In the genomic region with DNA sequence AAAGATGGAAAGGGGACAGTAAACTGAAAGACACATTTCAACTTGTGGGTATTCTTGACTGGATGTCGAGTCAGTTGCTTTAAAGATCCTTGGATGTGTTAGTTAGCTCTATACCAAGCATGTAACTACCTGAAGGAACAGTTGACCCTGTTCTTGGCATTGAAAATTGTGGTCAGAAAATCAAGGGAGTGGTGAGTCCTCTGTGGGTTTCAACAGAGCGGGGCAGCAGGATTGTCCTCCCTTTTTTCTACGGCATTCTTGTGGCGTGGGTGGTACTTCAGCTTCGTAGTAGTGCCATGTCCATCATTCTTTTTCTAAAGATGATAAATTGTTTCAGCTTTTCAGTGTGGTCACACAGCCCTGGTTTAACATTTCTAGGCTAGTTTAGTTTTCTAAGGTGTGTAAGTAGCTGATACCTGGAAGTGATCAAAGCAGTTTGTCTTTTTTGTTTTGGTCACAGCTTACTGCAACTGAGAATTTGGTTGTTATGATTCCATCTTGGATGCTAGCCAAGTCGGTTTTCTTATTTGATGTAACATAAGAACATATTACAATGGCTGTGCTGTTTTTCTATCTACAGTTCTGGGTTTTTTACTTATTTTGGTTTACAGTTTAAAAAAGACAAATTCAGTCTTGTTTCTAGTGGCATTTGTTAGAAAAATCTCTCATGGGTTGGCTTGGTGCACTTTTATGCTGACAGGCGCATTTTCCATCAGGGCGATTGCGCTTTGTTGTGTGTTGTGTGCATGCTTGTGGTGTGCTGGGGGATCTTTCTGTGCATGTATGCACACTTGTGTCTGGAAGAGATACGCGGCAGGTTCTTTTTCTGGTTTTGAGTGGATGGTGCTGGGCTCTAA, we compare ENCODE assay signal across 18 cellular contexts.
DNase-seq lines count a peak whose midpoint lies in the region; ATAC-seq, FAIRE-seq and TF ChIP-seq lines count a peak whose summit lies in the region.
"Had no signal": no experiment of that assay in that cellular context is flagged by ENCODE, and none has a peak within 500 bp of the region (broad histone marks: within the 10 kb centered on the region; RNA-seq: fewer than 3 reads in every experiment).

No MANE protein-coding gene starts in this region.

- no peaks in the 10 kb centered on the region for H3K79me2 ChIP-seq in OCI-LY7 (ENCODE audit: insufficient read depth, low read depth, low read length)

- WGBS in A549 (ENCODE audit: missing lambda C conversion rate) = 91% methylated on average over 11 of the region's 11 CpGs

- TF ChIP-seq CTCF in A549 (IDR thresholded peaks at IDR 0.05) = no peak
- TF ChIP-seq CTCF in RWPE2 (IDR thresholded peaks at IDR 0.05; ENCODE audit: poor library complexity, severe bottlenecking) = no peak
- no peak for TF ChIP-seq CTCF in OCI-LY7 (conservative IDR thresholded peaks at IDR 0.05; ENCODE audit: low read length)

- H4K20me1 ChIP-seq in OCI-LY7 (ENCODE audit: insufficient read depth, low read length) = no peaks in the 10 kb centered on the region

- ATAC-seq in A549 (no peak), RWPE2 (ENCODE audit: low read depth) (peak; percentile 31; the same call in 2 of the 3 replicates), GM18502 (IDR thresholded peaks at IDR 0.05; ENCODE audit: poor library complexity, unreplicated experiment) (no peak), GM21390 (IDR thresholded peaks at IDR 0.05; ENCODE audit: unreplicated experiment) (no peak)
- ATAC-seq: HCT116, natural killer cell had no signal

- POLR2A ChIA-PET in A549 (lab: Yijun Ruan, JAX) = no interaction called here
- POLR2A ChIA-PET in OCI-LY7 (lab: Charles Lee) = no interaction called here

- DNase-seq in A549 (ENCODE audit: low read depth in 1 of 2, low spot score in 1 of 2) (no peak), DMS79 treated with DMSO at 0.1 percent for 48 hours (lab: John Stamatoyannopoulos, UW) (peak; percentile 67), RWPE2 (ENCODE audit: low spot score) (no peak), fibroblast of peridontal ligament (ENCODE audit: extremely low read depth) (peak; percentile 43), ureter (ENCODE audit: low spot score) (no peak), OCI-LY7 (ENCODE audit: low spot score) (no peak)
- DNase-seq: activated CD4-positive, CD25-positive, alpha-beta regulatory T cell treated with anti-CD3 and anti-CD28 coated beads, Interleukin-2, amount 50 U/mL, for 72 hours; immature natural killer cell; MG63; natural killer cell; NCI-H226; OCI-M1; spleen; T1000 had no signal

- peaks cover 6% of the 10 kb centered on the region; the same call in 2 of the 3 replicates for H3K9me3 ChIP-seq in A549
- peaks cover under 1% of the 10 kb centered on the region for H3K9me3 ChIP-seq in RWPE2 (ENCODE audit: severe bottlenecking)
- no peaks in the 10 kb centered on the region for H3K9me3 ChIP-seq in OCI-LY7 (ENCODE audit: low read length)
- H3K9me3 ChIP-seq: prostate gland had no signal

- no peak for TF ChIP-seq POLR2A in A549 (IDR thresholded peaks at IDR 0.05; ENCODE audit: low read length)

- no peak for TF ChIP-seq RAD21 in A549 (conservative IDR thresholded peaks at IDR 0.05 in 1 of 2, IDR thresholded peaks at IDR 0.05 in 1 of 2)

- no peak for FAIRE-seq in A549 (lab: Jason Lieb, UNC)

- intact Hi-C loops in OCI-LY7 (cut with micrococcal nuclease; ENCODE audit: unreplicated experiment) = no loop called here

- H3K4me2 ChIP-seq in A549 = no peak overlapping the region
- no peak overlapping the region for H3K4me2 ChIP-seq in OCI-LY7 (ENCODE audit: low read length)

- no TSS peak for BruUV-seq in OCI-LY7 (replicated peaks; lab: Mats Ljungman, UMichigan)

- H3K4me1 ChIP-seq in A549 (no peaks in the 10 kb centered on the region), RWPE2 (ENCODE audit: insufficient read depth, poor library complexity, severe bottlenecking) (peaks cover 12% of the 10 kb centered on the region), OCI-LY7 (ENCODE audit: insufficient read depth, low read length, poor library complexity, severe bottlenecking) (no peaks in the 10 kb centered on the region)
- H3K4me1 ChIP-seq: prostate gland, spleen had no signal

- no peak for TF ChIP-seq EP300 in A549 (IDR thresholded peaks at IDR 0.05)

- CTCF ChIA-PET in A549 (lab: Yijun Ruan, JAX) (no interaction called here), OCI-LY7 (lab: Charles Lee; ENCODE audit: unreplicated experiment) (no interaction called here)

- H3K36me3 ChIP-seq in RWPE2 (ENCODE audit: low read depth) = no peaks in the 10 kb centered on the region
- no peaks in the 10 kb centered on the region for H3K36me3 ChIP-seq in OCI-LY7 (ENCODE audit: insufficient read depth, low read length)
- H3K36me3 ChIP-seq: prostate gland had no signal

- H3K4me3 ChIP-seq in A549 (no peak overlapping the region), RWPE2 (ENCODE audit: severe bottlenecking) (no peak overlapping the region), OCI-LY7 (ENCODE audit: low read depth, low read length, poor library complexity, severe bottlenecking) (no peak overlapping the region)
- H3K4me3 ChIP-seq: MG63, prostate gland, spleen had no signal

- H2AFZ ChIP-seq in OCI-LY7 (ENCODE audit: low read length) = no peak overlapping the region

- no peaks in the 10 kb centered on the region for H3K9me2 ChIP-seq in OCI-LY7 (ENCODE audit: insufficient read depth, low read length)

- H3K27ac ChIP-seq in A549 (no peak overlapping the region), RWPE2 (ENCODE audit: poor library complexity, severe bottlenecking) (no peak overlapping the region), OCI-LY7 (ENCODE audit: low read depth, low read length, poor library complexity, severe bottlenecking) (no peak overlapping the region)
- H3K27ac ChIP-seq: prostate gland, spleen had no signal

- H3K27me3 ChIP-seq in RWPE2 (ENCODE audit: insufficient read depth, poor library complexity, severe bottlenecking) = no peaks in the 10 kb centered on the region
- H3K27me3 ChIP-seq: MG63, spleen had no signal

TF ChIP-seq in A549, 52 proteins besides CTCF, POLR2A, EP300 and RAD21:
- TF ChIP-seq FOXS1 (CRISPR knock-in tag; IDR thresholded peaks at IDR 0.05) = no peak
- peak; percentile 41 for TF ChIP-seq MAFK (IDR thresholded peaks at IDR 0.05; ENCODE audit: partially characterized antibody)
TF ChIP-seq in A549: peak in this region for 1.

Comparison
In these comparisons a context has a peak if more than half of its experiments do, and no peak if none do; other contexts are left out.
1. DNase-seq: peak in DMS79 treated with DMSO at 0.1 percent for 48 hours (single experiment) and fibroblast of peridontal ligament (single experiment); none in A549 (0 of 2), RWPE2 (single experiment), ureter (single experiment) and OCI-LY7 (single experiment).